ENCODE assay signal across 12 cellular contexts in genomic region chr15:35136552-35136951, GRCh38. TPM values are rescaled to one million over a fixed set of nuclear protein-coding genes. Genes with fewer than 3 reads are reported as not detected.
A peak's percentile ranks its signal among the peaks of the same experiment; 100 is the strongest.
DNase-seq lines count a peak whose midpoint lies in the region; ATAC-seq and TF ChIP-seq lines count a peak whose summit lies in the region.
"Had no signal": no experiment of that assay in that cellular context is flagged by ENCODE, and none has a peak within 500 bp of the region (broad histone marks: within the 10 kb centered on the region; RNA-seq: fewer than 3 reads in every experiment).

No MANE protein-coding gene starts in this region.

- H3K9me3 Mint-ChIP-seq in stimulated activated naive B cell treated with anti-CD40 and anti-IgM and Interleukin-4, amounts not matched to agents 10 μg/mL and 1 μg/mL and 100 μg/mL, for 72 hours = peaks cover 4 to 6% of the 10 kb centered on the region in 2 donors
- H3K9me3 Mint-ChIP-seq in neural progenitor cell = no peaks in the 10 kb centered on the region
- H3K9me3 Mint-ChIP-seq: activated CD4-positive, alpha-beta T cell treated with anti-CD3 and anti-CD28 coated beads, Interleukin-2, amount 10 ng/mL, durations not matched to agents 7 days and 5 days had no signal

- H3K4me3 ChIP-seq in neural progenitor cell = no peak overlapping the region
- H3K4me3 ChIP-seq: SJCRH30 had no signal

- H3K36me3 ChIP-seq in neural progenitor cell = no peaks in the 10 kb centered on the region
- H3K36me3 ChIP-seq: SJCRH30 had no signal

- no peaks in the 10 kb centered on the region for H4K20me1 ChIP-seq in neural progenitor cell (ENCODE audit: low read depth)

- H3K4me3 Mint-ChIP-seq in stimulated activated naive B cell treated with anti-CD40 and anti-IgM and Interleukin-4, amounts not matched to agents 10 μg/mL and 1 μg/mL and 100 μg/mL, for 72 hours = no peak overlapping the region
- no peak overlapping the region for H3K4me3 Mint-ChIP-seq in neural progenitor cell
- H3K4me3 Mint-ChIP-seq: activated CD4-positive, alpha-beta T cell treated with anti-CD3 and anti-CD28 coated beads, Interleukin-2, amount 10 ng/mL, durations not matched to agents 7 days and 5 days; activated naive CD4-positive, alpha-beta T cell treated with anti-CD3 and anti-CD28 coated beads for 36 hours had no signal

- H3K9me3 ChIP-seq in neural progenitor cell (ENCODE audit: low read depth) = no peaks in the 10 kb centered on the region
- H3K9me3 ChIP-seq: SJCRH30 had no signal

- no peak overlapping the region for H3K9ac ChIP-seq in neural progenitor cell

- no peaks in the 10 kb centered on the region for H3F3A ChIP-seq in neural progenitor cell (ENCODE audit: low read depth)

- ATAC-seq in GM19043 (IDR thresholded peaks at IDR 0.05; ENCODE audit: low read depth, unreplicated experiment) (peak; percentile 98), GM21786 (IDR thresholded peaks at IDR 0.05; ENCODE audit: unreplicated experiment) (peak; percentile 98), HG03159 (IDR thresholded peaks at IDR 0.05; ENCODE audit: unreplicated experiment) (peak; percentile 98)
- ATAC-seq in stimulated activated naive B cell treated with anti-CD40 and anti-IgM and Interleukin-4, amounts not matched to agents 10 μg/mL and 1 μg/mL and 100 μg/mL, for 72 hours (replicated peaks) = peak; percentile 94 to 96

- no peaks in the 10 kb centered on the region for H3K27me3 ChIP-seq in neural progenitor cell
- H3K27me3 ChIP-seq: SJCRH30 had no signal

- H3K27ac Mint-ChIP-seq in stimulated activated naive B cell treated with anti-CD40 and anti-IgM and Interleukin-4, amounts not matched to agents 10 μg/mL and 1 μg/mL and 100 μg/mL, for 72 hours = no peak overlapping the region
- H3K27ac Mint-ChIP-seq in neural progenitor cell = no peak overlapping the region
- H3K27ac Mint-ChIP-seq: activated CD4-positive, alpha-beta T cell treated with anti-CD3 and anti-CD28 coated beads, Interleukin-2, amount 10 ng/mL, durations not matched to agents 7 days and 5 days; activated naive CD4-positive, alpha-beta T cell treated with anti-CD3 and anti-CD28 coated beads for 36 hours had no signal

- no peak overlapping the region for H3K4me2 ChIP-seq in neural progenitor cell

- no peaks in the 10 kb centered on the region for H3K4me1 ChIP-seq in neural progenitor cell
- H3K4me1 ChIP-seq: SJCRH30 had no signal

- H3K4me1 Mint-ChIP-seq in stimulated activated naive B cell treated with anti-CD40 and anti-IgM and Interleukin-4, amounts not matched to agents 10 μg/mL and 1 μg/mL and 100 μg/mL, for 72 hours = no peaks in the 10 kb centered on the region
- H3K4me1 Mint-ChIP-seq in neural progenitor cell = peaks cover 7% of the 10 kb centered on the region
- H3K4me1 Mint-ChIP-seq: activated CD4-positive, alpha-beta T cell treated with anti-CD3 and anti-CD28 coated beads, Interleukin-2, amount 10 ng/mL, durations not matched to agents 7 days and 5 days had no signal

- DNase-seq in stimulated activated naive B cell treated with anti-CD40 and anti-IgM and Interleukin-4, amounts not matched to agents 10 μg/mL and 1 μg/mL and 100 μg/mL, for 72 hours = no peak
- DNase-seq in neural progenitor cell (ENCODE audit: low spot score) (no peak), GOT3 (lab: John Stamatoyannopoulos, UW) (no peak), SW 1271 (lab: John Stamatoyannopoulos, UW) (no peak)
- DNase-seq: activated CD4-positive, alpha-beta T cell treated with anti-CD3 and anti-CD28 coated beads, Interleukin-2, amount 10 ng/mL, durations not matched to agents 7 days and 5 days; activated naive CD4-positive, alpha-beta T cell treated with anti-CD3 and anti-CD28 coated beads for 36 hours; foreskin fibroblast; SJCRH30; stimulated activated naive CD4-positive, alpha-beta T cell had no signal

- no peak overlapping the region for H2AFZ ChIP-seq in neural progenitor cell (replicated peaks)

- peaks cover 0 to 7% of the 10 kb centered on the region in 2 donors for H3K36me3 Mint-ChIP-seq in stimulated activated naive B cell treated with anti-CD40 and anti-IgM and Interleukin-4, amounts not matched to agents 10 μg/mL and 1 μg/mL and 100 μg/mL, for 72 hours
- H3K36me3 Mint-ChIP-seq in neural progenitor cell = no peaks in the 10 kb centered on the region

- H3K79me2 ChIP-seq in neural progenitor cell (ENCODE audit: low read depth) = no peaks in the 10 kb centered on the region

- peaks cover 0 to 8% of the 10 kb centered on the region in 2 donors for H3K27me3 Mint-ChIP-seq in stimulated activated naive B cell treated with anti-CD40 and anti-IgM and Interleukin-4, amounts not matched to agents 10 μg/mL and 1 μg/mL and 100 μg/mL, for 72 hours
- no peaks in the 10 kb centered on the region for H3K27me3 Mint-ChIP-seq in neural progenitor cell (ENCODE audit: insufficient read depth, low read depth)
- H3K27me3 Mint-ChIP-seq: activated CD4-positive, alpha-beta T cell treated with anti-CD3 and anti-CD28 coated beads, Interleukin-2, amount 10 ng/mL, durations not matched to agents 7 days and 5 days had no signal

- H3K27ac ChIP-seq in neural progenitor cell = no peak overlapping the region
- H3K27ac ChIP-seq: SJCRH30 had no signal

- no peak for TF ChIP-seq CTCF in neural progenitor cell (IDR thresholded peaks at IDR 0.05)

RNA-seq across cellular contexts. Expression of gene NANOGP8, which starts 51.5 kb away (rescaled TPM):
- 1.5 TPM in 1 of 2 replicates, not detected in the other for total RNA-seq in neural progenitor cell (ENCODE audit: low replicate concordance)
- total RNA-seq: activated CD4-positive, alpha-beta T cell treated with anti-CD3 and anti-CD28 coated beads, Interleukin-2, amount 10 ng/mL, durations not matched to agents 7 days and 5 days; activated naive CD4-positive, alpha-beta T cell treated with anti-CD3 and anti-CD28 coated beads for 36 hours; SJCRH30 had no signal
